8 cellular contexts compared by ENCODE assay signal in the genomic region with DNA sequence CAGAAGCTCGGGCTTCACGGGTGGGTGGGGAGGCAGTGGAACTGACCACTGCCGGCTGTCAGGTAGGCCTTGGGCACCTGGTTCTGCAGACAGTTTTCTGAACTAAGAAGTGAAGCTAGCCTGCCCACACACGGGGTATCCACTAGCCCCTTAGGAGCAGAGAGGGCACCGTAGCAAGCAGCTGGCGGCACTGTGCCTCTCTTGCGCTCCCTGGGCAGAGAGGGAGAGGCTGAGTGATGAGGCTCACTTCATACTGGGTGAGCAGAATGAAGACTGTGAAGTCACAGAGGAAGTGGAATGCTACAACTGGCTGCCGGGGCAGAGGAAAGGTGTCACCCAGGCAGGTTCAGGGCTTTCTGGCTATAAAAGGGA. TPM values are rescaled to one million over a fixed set of nuclear protein-coding genes. Genes with fewer than 3 reads are reported as not detected.
A peak's percentile ranks its signal among the peaks of the same experiment; 100 is the strongest.
DNase-seq lines count a peak whose midpoint lies in the region; ATAC-seq and TF ChIP-seq lines count a peak whose summit lies in the region.

No MANE protein-coding gene starts in this region.

- H3K36me3 ChIP-seq in iPS DF 6.9 (ENCODE audit: control insufficient read depth, insufficient read depth, low read length) (peaks cover 5% of the 10 kb centered on the region; the same call in 1 of the 2 replicates), gastroesophageal sphincter (no peaks in the 10 kb centered on the region)

- H3K4me3 ChIP-seq in iPS DF 6.9 (ENCODE audit: low read length): peak overlapping the region; percentile 49; the same call in 1 of the 2 replicates
- peak overlapping the region in 1 of 2 donors; percentile 57 for H3K4me3 ChIP-seq in gastroesophageal sphincter

- peak overlapping the region; percentile 90 for H3K27ac Mint-ChIP-seq in stimulated activated naive B cell treated with anti-CD40 and anti-IgM and Interleukin-4, amounts not matched to agents 10 μg/mL and 1 μg/mL and 100 μg/mL, for 72 hours

- TF ChIP-seq CTCF in gastroesophageal sphincter (IDR thresholded peaks at IDR 0.05): no peak

- no peaks in the 10 kb centered on the region for H3K9me3 Mint-ChIP-seq in stimulated activated naive B cell treated with anti-CD40 and anti-IgM and Interleukin-4, amounts not matched to agents 10 μg/mL and 1 μg/mL and 100 μg/mL, for 72 hours

- no peaks in the 10 kb centered on the region; the same call in 1 of the 2 replicates for H3K4me1 ChIP-seq in iPS DF 6.9 (ENCODE audit: control insufficient read depth, insufficient read depth, low read length)
- H3K4me1 ChIP-seq in gastroesophageal sphincter: peaks cover 0 to 31% (median 2%) of the 10 kb centered on the region in 3 donors

- no peak for TF ChIP-seq EP300 in gastroesophageal sphincter (IDR thresholded peaks at IDR 0.05)

- H3K9me3 ChIP-seq in iPS DF 6.9 (ENCODE audit: control insufficient read depth, insufficient read depth, low read length): no peaks in the 10 kb centered on the region
- H3K9me3 ChIP-seq in gastroesophageal sphincter: no peaks in the 10 kb centered on the region

- peaks cover 24 to 32% of the 10 kb centered on the region in 2 donors for H3K4me1 Mint-ChIP-seq in stimulated activated naive B cell treated with anti-CD40 and anti-IgM and Interleukin-4, amounts not matched to agents 10 μg/mL and 1 μg/mL and 100 μg/mL, for 72 hours

- DNase-seq in left cardiac atrium (no peak), cardiac septum (ENCODE audit: low spot score) (no peak), iPS DF 6.9 (ENCODE audit: low read depth, low spot score) (no peak)
- DNase-seq in activated T-cell treated with anti-CD3 and anti-CD28 coated beads, Interleukin-2, amount 50 U/mL, for 1 hour: peak; percentile 61
- DNase-seq in stimulated activated naive B cell treated with anti-CD40 and anti-IgM and Interleukin-4, amounts not matched to agents 10 μg/mL and 1 μg/mL and 100 μg/mL, for 72 hours: no peak

- intact Hi-C loops in left cardiac atrium (cut with DNase I): no loop called here
- intact Hi-C loops in cardiac septum (cut with DNase I): no loop called here

- peak overlapping the region; percentile 86 for H3K4me3 Mint-ChIP-seq in stimulated activated naive B cell treated with anti-CD40 and anti-IgM and Interleukin-4, amounts not matched to agents 10 μg/mL and 1 μg/mL and 100 μg/mL, for 72 hours

- H3K27ac ChIP-seq in iPS DF 6.9 (ENCODE audit: low read length) (no peak overlapping the region), gastroesophageal sphincter (peak overlapping the region in 2 of 4 donors; percentile 12 to 65)

- WGBS in iPS DF 6.9 (ENCODE audit: insufficient coverage, insufficient read length): no CpG with 5 or more reads among the region's 8 CpGs
- 41% methylated on average over 3 of the region's 8 CpGs; no CpG with 5 or more reads in 1 of the 2 donors for WGBS in gastroesophageal sphincter (ENCODE audit: low coverage in 1 of 2), 2 donors

- H3K36me3 Mint-ChIP-seq in stimulated activated naive B cell treated with anti-CD40 and anti-IgM and Interleukin-4, amounts not matched to agents 10 μg/mL and 1 μg/mL and 100 μg/mL, for 72 hours: peaks cover 12 to 19% of the 10 kb centered on the region in 2 donors

- H3K27me3 ChIP-seq in iPS DF 6.9 (ENCODE audit: control insufficient read depth, insufficient read depth, low read length) (peaks cover 4% of the 10 kb centered on the region; the same call in 1 of the 2 replicates), gastroesophageal sphincter (peaks cover 65% of the 10 kb centered on the region)

- no peak for TF ChIP-seq POLR2A in gastroesophageal sphincter (IDR thresholded peaks at IDR 0.05)

- H3K27me3 Mint-ChIP-seq in stimulated activated naive B cell treated with anti-CD40 and anti-IgM and Interleukin-4, amounts not matched to agents 10 μg/mL and 1 μg/mL and 100 μg/mL, for 72 hours: no peaks in the 10 kb centered on the region

- peak; percentile 3 to 28 for ATAC-seq in left cardiac atrium
- peak; percentile 14 to 17 for ATAC-seq in stimulated activated naive B cell treated with anti-CD40 and anti-IgM and Interleukin-4, amounts not matched to agents 10 μg/mL and 1 μg/mL and 100 μg/mL, for 72 hours (replicated peaks)
- ATAC-seq in HG03457 (IDR thresholded peaks at IDR 0.05; ENCODE audit: unreplicated experiment): no peak
- ATAC-seq in gastroesophageal sphincter: no peak
- ATAC-seq in GM18870 (IDR thresholded peaks at IDR 0.05; ENCODE audit: unreplicated experiment): no peak

RNA-seq across cellular contexts. Expression of a gene that starts 0.8 kb away (rescaled TPM):
- total RNA-seq in left cardiac atrium: 1 to 10 TPM; 1.4 to 2.1 TPM
- total RNA-seq in cardiac septum: 0.83 TPM
- 1 to 10 TPM in 1 of 4 donors, under 1 TPM in 2, not detected in 1; 0.27 to 1.0 (median 0.89) TPM for total RNA-seq in gastroesophageal sphincter

RNA-seq across cellular contexts. Expression of a gene that starts 9.7 kb away (rescaled TPM):
- 1 to 10 TPM in 1 of 2 donors, under 1 TPM in 1; 0.42 to 2.9 TPM for total RNA-seq in left cardiac atrium
- total RNA-seq in cardiac septum: 0.32 TPM
- total RNA-seq in gastroesophageal sphincter: under 1 TPM in 3 of 4 donors, not detected in 1; 0.40 to 0.59 (median 0.54) TPM

RNA-seq across cellular contexts. Expression of a gene that starts 20.5 kb away (rescaled TPM):
- total RNA-seq in left cardiac atrium (10 to 100 TPM; 51.6 to 61.5 TPM), cardiac septum (62.2 TPM), gastroesophageal sphincter (100 to 1,000 TPM in 2 of 4 donors, 10 to 100 TPM in 2; 63.4 to 108 (median 98.3) TPM)

RNA-seq across cellular contexts. Expression of a gene that starts 59.8 kb away (rescaled TPM):
- total RNA-seq in left cardiac atrium (10 to 100 TPM; 50.0 to 52.7 TPM), cardiac septum (56.1 TPM), gastroesophageal sphincter (100 to 1,000 TPM in 1 of 4 donors, 10 to 100 TPM in 3; 60.7 to 107 (median 84.8) TPM)

Comparison
In these comparisons a context has a peak if more than half of its experiments do, and no peak if none do; other contexts are left out.
1. ATAC-seq: peak in left cardiac atrium (2 of 2) and stimulated activated naive B cell treated with anti-CD40 and anti-IgM and Interleukin-4, amounts not matched to agents 10 μg/mL and 1 μg/mL and 100 μg/mL, for 72 hours (2 of 2); none in HG03457 (single experiment), gastroesophageal sphincter (single experiment) and GM18870 (single experiment).